In genomic region chr3:128784228-128784627, GRCh38 we compare ENCODE assay signal across 9 cellular contexts. TPM values are rescaled to one million over a fixed set of nuclear protein-coding genes. Genes with fewer than 3 reads are reported as not detected.
DNase-seq lines count a peak whose midpoint lies in the region; ATAC-seq and TF ChIP-seq lines count a peak whose summit lies in the region.
"Had no signal": no experiment of that assay in that cellular context is flagged by ENCODE, and none has a peak within 500 bp of the region (broad histone marks: within the 10 kb centered on the region; RNA-seq: fewer than 3 reads in every experiment).

No MANE protein-coding gene starts in this region.

- DNase-seq in ACHN (peak; percentile 72), HuH-7 (ENCODE audit: low spot score) (peak; percentile 70), fibroblast of lung (ENCODE audit: low read depth in 2 of 2) (no peak), pons (ENCODE audit: low spot score) (peak; percentile 63), NCI-H226 (no peak), sigmoid colon (no peak)
- DNase-seq in activated CD4-positive, alpha-beta T cell treated with anti-CD3 and anti-CD28 coated beads, Interleukin-2, amount 10 ng/mL, durations not matched to agents 7 days and 5 days: peak; percentile 49

- intact Hi-C loops in sigmoid colon (cut with DNase I): no loop called here

- TF ChIP-seq CTCF in fibroblast of lung (conservative IDR thresholded peaks at IDR 0.05 in 1 of 2, IDR thresholded peaks at IDR 0.05 in 1 of 2; ENCODE audit: low read depth in 1 of 2, low read length in 2 of 2): peak; percentile 19 to 45
- no peak for TF ChIP-seq CTCF in sigmoid colon (IDR thresholded peaks at IDR 0.05)

- H3K27ac Mint-ChIP-seq in activated CD4-positive, alpha-beta T cell treated with anti-CD3 and anti-CD28 coated beads, Interleukin-2, amount 10 ng/mL, durations not matched to agents 7 days and 5 days: no peak overlapping the region
- H3K27ac Mint-ChIP-seq: dendritic cell treated with granulocyte-macrophage colony-stimulating factor and Interleukin-4, amounts not matched to agents 40 ng/mL and 50 ng/mL, for 4 days had no signal

- H2AFZ ChIP-seq in fibroblast of lung (ENCODE audit: low read length): no peak overlapping the region

- in situ Hi-C loops in ACHN (cut with HindIII; ENCODE audit: low pct_ligation_motif_present, low pct_unique_long_range_greater_than_20kb, low sequenced_read_pairs): no loop called here

- no peak overlapping the region for H3K4me2 ChIP-seq in fibroblast of lung (ENCODE audit: extremely low read depth, insufficient read depth, low read length)

- H3K4me1 Mint-ChIP-seq in activated CD4-positive, alpha-beta T cell treated with anti-CD3 and anti-CD28 coated beads, Interleukin-2, amount 10 ng/mL, durations not matched to agents 7 days and 5 days: peaks cover 78% of the 10 kb centered on the region

- H3K4me3 Mint-ChIP-seq in activated CD4-positive, alpha-beta T cell treated with anti-CD3 and anti-CD28 coated beads, Interleukin-2, amount 10 ng/mL, durations not matched to agents 7 days and 5 days: no peak overlapping the region
- H3K4me3 Mint-ChIP-seq: dendritic cell treated with granulocyte-macrophage colony-stimulating factor and Interleukin-4, amounts not matched to agents 40 ng/mL and 50 ng/mL, for 4 days had no signal

- H3K9me3 ChIP-seq in fibroblast of lung (ENCODE audit: control insufficient read depth, insufficient read depth, low read depth, low read length) (no peaks in the 10 kb centered on the region), sigmoid colon (no peaks in the 10 kb centered on the region)

- ATAC-seq in GM18867 (IDR thresholded peaks at IDR 0.05; ENCODE audit: unreplicated experiment): no peak

- peaks cover 10% of the 10 kb centered on the region for H3K4me1 ChIP-seq in fibroblast of lung (ENCODE audit: control insufficient read depth, extremely low read depth, insufficient read depth, low read length)
- H3K4me1 ChIP-seq in sigmoid colon: peaks cover 0 to 98% (median 83%) of the 10 kb centered on the region in 4 donors

- 77 to 89% methylated on average over 7 of the region's 7 CpGs for WGBS in sigmoid colon, 2 donors

- H3K9me3 Mint-ChIP-seq in activated CD4-positive, alpha-beta T cell treated with anti-CD3 and anti-CD28 coated beads, Interleukin-2, amount 10 ng/mL, durations not matched to agents 7 days and 5 days: no peaks in the 10 kb centered on the region
- H3K9me3 Mint-ChIP-seq: dendritic cell treated with granulocyte-macrophage colony-stimulating factor and Interleukin-4, amounts not matched to agents 40 ng/mL and 50 ng/mL, for 4 days had no signal

- H4K20me1 ChIP-seq in fibroblast of lung (ENCODE audit: control insufficient read depth, extremely low read depth, insufficient read depth, low read length): peaks cover 13% of the 10 kb centered on the region

- no peaks in the 10 kb centered on the region for H3K27me3 Mint-ChIP-seq in activated CD4-positive, alpha-beta T cell treated with anti-CD3 and anti-CD28 coated beads, Interleukin-2, amount 10 ng/mL, durations not matched to agents 7 days and 5 days
- H3K27me3 Mint-ChIP-seq: dendritic cell treated with granulocyte-macrophage colony-stimulating factor and Interleukin-4, amounts not matched to agents 40 ng/mL and 50 ng/mL, for 4 days had no signal

- no peak for TF ChIP-seq POLR2A in sigmoid colon (IDR thresholded peaks at IDR 0.05)

- H3K27ac ChIP-seq in fibroblast of lung (ENCODE audit: insufficient read depth, low read length) (no peak overlapping the region), sigmoid colon (peak overlapping the region in 2 of 4 donors; percentile 6 to 25)

- H3K4me3 ChIP-seq in fibroblast of lung (replicated peaks in 1 of 4; ENCODE audit: control extremely low read depth in 1 of 4, insufficient read depth in 1 of 4, low read depth in 3 of 4, low read length in 4 of 4): no peak overlapping the region
- H3K4me3 ChIP-seq in sigmoid colon: no peak overlapping the region

- H3K9ac ChIP-seq in fibroblast of lung (ENCODE audit: insufficient read depth, low read length): no peak overlapping the region

- H3K36me3 ChIP-seq in fibroblast of lung (ENCODE audit: control insufficient read depth, insufficient read depth, low read length): no peaks in the 10 kb centered on the region
- no peaks in the 10 kb centered on the region for H3K36me3 ChIP-seq in sigmoid colon

- CTCF ChIA-PET in activated CD4-positive, alpha-beta T cell treated with anti-CD3 and anti-CD28 coated beads, Interleukin-2, amount 10 ng/mL, durations not matched to agents 7 days and 5 days (lab: Charles Lee): interaction anchor here (0.6 to 2.5 kb wide), 6 partner anchors 10 to 469 kb away, joined by 3 to 9 read pairs (median 4); no protein-coding TSS in a partner anchor

- peaks cover 97% of the 10 kb centered on the region for H3K79me2 ChIP-seq in fibroblast of lung (ENCODE audit: control insufficient read depth, insufficient read depth, low read length)

- H3K27me3 ChIP-seq in fibroblast of lung (ENCODE audit: control insufficient read depth, insufficient read depth, low read length): no peaks in the 10 kb centered on the region
- no peaks in the 10 kb centered on the region for H3K27me3 ChIP-seq in sigmoid colon

- no peak for TF ChIP-seq EP300 in sigmoid colon (IDR thresholded peaks at IDR 0.05)

- peaks cover 6% of the 10 kb centered on the region for H3K36me3 Mint-ChIP-seq in activated CD4-positive, alpha-beta T cell treated with anti-CD3 and anti-CD28 coated beads, Interleukin-2, amount 10 ng/mL, durations not matched to agents 7 days and 5 days (ENCODE audit: low read depth)

- POLR2A ChIA-PET in activated CD4-positive, alpha-beta T cell treated with anti-CD3 and anti-CD28 coated beads, Interleukin-2, amount 10 ng/mL, durations not matched to agents 7 days and 5 days (lab: Charles Lee): no interaction called here

RNA-seq across cellular contexts. Expression of gene RAB7A, which starts 58.2 kb away (rescaled TPM):
- 100 to 1,000 TPM; 226 to 264 TPM for total RNA-seq in activated CD4-positive, alpha-beta T cell treated with anti-CD3 and anti-CD28 coated beads, Interleukin-2, amount 10 ng/mL, durations not matched to agents 7 days and 5 days
- total RNA-seq in fibroblast of lung (29.5 and 54.2 TPM in 2 replicates), sigmoid colon (10 to 100 TPM; 73.6 to 100.0 (median 86.8) TPM)
- polyA plus RNA-seq in fibroblast of lung (415 and 479 TPM in 2 replicates), sigmoid colon (100 to 1,000 TPM; 159 to 275 (median 172) TPM)
- polyA plus RNA-seq in fibroblast of lung (2012): 252 and 269 TPM in 2 replicates
- 452 and 687 TPM in 2 replicates for polyA minus RNA-seq in fibroblast of lung (ENCODE audit: low replicate concordance)

Comparison
In these comparisons a context has a peak if more than half of its experiments do, and no peak if none do; other contexts are left out.
1. DNase-seq: peak in ACHN (single experiment), HuH-7 (single experiment), activated CD4-positive, alpha-beta T cell treated with anti-CD3 and anti-CD28 coated beads, Interleukin-2, amount 10 ng/mL, durations not matched to agents 7 days and 5 days (single experiment) and pons (single experiment); none in fibroblast of lung (0 of 2), NCI-H226 (single experiment) and sigmoid colon (single experiment).
2. CTCF ChIP-seq: peak in fibroblast of lung (2 of 2); none in sigmoid colon (0 of 4).